ENCODE assay signal across 8 cellular contexts in genomic region chr9:25678147-25678666, GRCh38.
A peak's percentile ranks its signal among the peaks of the same experiment; 100 is the strongest.
DNase-seq lines count a peak whose midpoint lies in the region; ATAC-seq and TF ChIP-seq lines count a peak whose summit lies in the region.

Gene TUSC1, minus strand, starts transcription at chr9:25678444. Its CDS starts 132 bp downstream, at chr9:25678312.

- H3K36me3 ChIP-seq in KMS-11 (ENCODE audit: insufficient read depth): no peaks in the 10 kb centered on the region

- H3K4me1 ChIP-seq in KMS-11 (ENCODE audit: low read depth, poor library complexity, severe bottlenecking): peaks cover 8% of the 10 kb centered on the region

- peak within 1 kb of the TSS; percentile 95 for H3K9ac ChIP-seq in KMS-11

- no peaks in the 10 kb centered on the region for H3K79me2 ChIP-seq in KMS-11 (ENCODE audit: insufficient read depth, low read depth)

- H3K27me3 ChIP-seq in KMS-11 (ENCODE audit: insufficient read depth, low read depth): no peaks in the 10 kb centered on the region

- POLR2A ChIA-PET in AG04449 (lab: Yijun Ruan, JAX): interaction anchor here (0.8 to 1.2 kb wide), 2 partner anchors 26 to 180 kb away, joined by 3 to 4 read pairs; no protein-coding TSS in a partner anchor

- no peak for DNase-seq in AG04449 (ENCODE audit: low read depth, low spot score)
- DNase-seq in T1000 (lab: John Stamatoyannopoulos, UW): peak; percentile 87
- peak; percentile 45 for DNase-seq in epidermal melanocyte (ENCODE audit: insufficient read length, low spot score)
- DNase-seq in medulla oblongata (ENCODE audit: extremely low spot score): peak; percentile 81
- peak; percentile 12 to 96 (median 77) for DNase-seq in substantia nigra (lab: John Stamatoyannopoulos, UW)
- no peak for DNase-seq in KG1 (lab: John Stamatoyannopoulos, UW)

- peak within 1 kb of the TSS; percentile 59 for H3K4me2 ChIP-seq in KMS-11

- H3K4me3 ChIP-seq in AG04449 (ENCODE audit: low read depth, low read length) (peak within 1 kb of the TSS; percentile 72), KMS-11 (IDR thresholded peaks at IDR 0.05; ENCODE audit: insufficient read depth, low read depth, low read length) (no peak within 1 kb of the TSS)

- H2AFZ ChIP-seq in KMS-11 (ENCODE audit: low read depth): peak within 1 kb of the TSS; percentile 62

- ATAC-seq in GM19025 (IDR thresholded peaks at IDR 0.05; ENCODE audit: low read depth, unreplicated experiment): peak; percentile 84

- CTCF ChIA-PET in AG04449 (lab: Yijun Ruan, JAX): no interaction called here

- no peaks in the 10 kb centered on the region for H4K20me1 ChIP-seq in KMS-11 (ENCODE audit: insufficient read depth)

- H3K27ac ChIP-seq in KMS-11 (peak within 1 kb of the TSS; percentile 88), substantia nigra (ENCODE audit: low read depth, low read length, poor library complexity, severe bottlenecking) (peak within 1 kb of the TSS; percentile 95)

- TF ChIP-seq CTCF in AG04449 (IDR thresholded peaks at IDR 0.05; ENCODE audit: insufficient read depth, low read length, missing control alignments) (no peak), KMS-11 (conservative IDR thresholded peaks at IDR 0.05; ENCODE audit: low read depth, low read length) (no peak)

Comparison
In these comparisons a context has a peak if more than half of its experiments do, and no peak if none do; other contexts are left out.
1. DNase-seq: peak in T1000 (single experiment), epidermal melanocyte (single experiment), medulla oblongata (single experiment) and substantia nigra (49 of 49); none in AG04449 (single experiment) and KG1 (single experiment).